19 cellular contexts compared by ENCODE assay signal in the genomic region with DNA sequence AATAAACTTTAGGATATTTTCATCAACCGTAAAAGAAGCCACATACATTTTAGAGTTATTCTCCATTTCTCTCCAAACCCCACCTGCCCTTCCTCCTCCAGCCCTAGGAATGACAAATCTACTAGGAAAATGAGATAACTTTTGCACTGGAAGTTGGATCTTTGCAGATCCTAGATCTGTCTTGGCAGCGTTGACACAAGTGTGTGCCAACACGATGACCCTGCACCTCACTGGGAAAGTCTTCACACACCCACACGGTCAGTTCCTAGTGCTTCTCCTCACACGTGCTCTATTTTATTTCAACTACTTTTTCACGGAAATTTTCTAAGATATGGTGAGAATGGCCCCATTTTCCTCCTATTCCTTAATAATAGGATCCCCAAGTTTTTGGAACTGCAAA.
"Had no signal": no experiment of that assay in that cellular context is flagged by ENCODE, and none has a peak within 500 bp of the region (broad histone marks: within the 10 kb centered on the region; RNA-seq: fewer than 3 reads in every experiment).

No MANE protein-coding gene starts in this region.

- H3K27me3 ChIP-seq: dorsolateral prefrontal cortex, gastrocnemius medialis, sigmoid colon, testis, tibial nerve, upper lobe of left lung had no signal

- H3K9me3 Mint-ChIP-seq: memory B cell; natural killer cell; stimulated activated memory B cell treated with anti-CD40 and anti-IgM and Interleukin-4, amounts not matched to agents 10 μg/mL and 1 μg/mL and 100 μg/mL, for 72 hours had no signal

- H3K9me3 ChIP-seq: gastrocnemius medialis, sigmoid colon, testis, upper lobe of left lung had no signal

- H3K36me3 Mint-ChIP-seq: memory B cell; natural killer cell; stimulated activated memory B cell treated with anti-CD40 and anti-IgM and Interleukin-4, amounts not matched to agents 10 μg/mL and 1 μg/mL and 100 μg/mL, for 72 hours had no signal

- H3K27ac ChIP-seq: dorsolateral prefrontal cortex, gastrocnemius medialis, parathyroid adenoma, sigmoid colon, testis, tibial nerve, upper lobe of left lung had no signal

- H3K27ac Mint-ChIP-seq: memory B cell, natural killer cell, progenitor cell of endocrine pancreas had no signal

- H3K79me2 ChIP-seq: parathyroid adenoma had no signal

- H3K27me3 Mint-ChIP-seq: memory B cell; progenitor cell of endocrine pancreas; stimulated activated memory B cell treated with anti-CD40 and anti-IgM and Interleukin-4, amounts not matched to agents 10 μg/mL and 1 μg/mL and 100 μg/mL, for 72 hours had no signal

- H2AFZ ChIP-seq: parathyroid adenoma had no signal

- H3K4me3 ChIP-seq: dorsolateral prefrontal cortex, gastrocnemius medialis, lung, sigmoid colon, testis, tibial nerve, upper lobe of left lung had no signal

- DNase-seq: effector CD4-positive, alpha-beta T cell; foreskin fibroblast; gastrocnemius medialis; natural killer cell; occipital lobe; sigmoid colon; stimulated activated CD4-positive, alpha-beta T cell treated with anti-CD3 and anti-CD28 coated beads, Interleukin-2, amount 100 ng/mL, for 24 hours; stimulated activated CD4-positive, alpha-beta T cell treated with anti-CD3 and anti-CD28 coated beads, Interleukin-4, amount 100 ng/mL, for 24 hours; stimulated activated naive CD8-positive, alpha-beta T cell treated with anti-CD3 and anti-CD28 coated beads, Interleukin-15, Interleukin-2, amounts not matched to agents 100 U/mL and 50 U/mL, for 24 hours; substantia nigra; testis; upper lobe of left lung had no signal

- H3K4me1 ChIP-seq: parathyroid adenoma had no signal

- H3K4me3 Mint-ChIP-seq: memory B cell; natural killer cell; stimulated activated memory B cell treated with anti-CD40 and anti-IgM and Interleukin-4, amounts not matched to agents 10 μg/mL and 1 μg/mL and 100 μg/mL, for 72 hours had no signal

- H3K36me3 ChIP-seq: gastrocnemius medialis, sigmoid colon, tibial nerve, upper lobe of left lung had no signal

- ATAC-seq: gastrocnemius medialis; natural killer cell; stimulated activated memory B cell treated with anti-CD40 and anti-IgM and Interleukin-4, amounts not matched to agents 10 μg/mL and 1 μg/mL and 100 μg/mL, for 72 hours; stimulated activated naive CD8-positive, alpha-beta T cell treated with anti-CD3 and anti-CD28 coated beads, Interleukin-15, Interleukin-2, amounts not matched to agents 100 U/mL and 50 U/mL, for 24 hours had no signal
